Comparison of ENCODE assay signal across 16 cellular contexts in genomic region chr14:63777024-63777423, GRCh38. TPM values are rescaled to one million over a fixed set of nuclear protein-coding genes. Genes with fewer than 3 reads are reported as not detected.
DNase-seq lines count a peak whose midpoint lies in the region; ATAC-seq and TF ChIP-seq lines count a peak whose summit lies in the region.
"Had no signal": no experiment of that assay in that cellular context is flagged by ENCODE, and none has a peak within 500 bp of the region (broad histone marks: within the 10 kb centered on the region; RNA-seq: fewer than 3 reads in every experiment).

No MANE protein-coding gene starts in this region.

- no peak overlapping the region for H3K4me3 ChIP-seq in PC-9
- no peak overlapping the region for H3K4me3 ChIP-seq in transverse colon
- H3K4me3 ChIP-seq in aorta (ENCODE audit: low read length in 2 of 2), result no peak overlapping the region
- H3K4me3 ChIP-seq: right lobe of liver, tibial artery had no signal

- peaks cover 17% of the 10 kb centered on the region for H3K4me1 Mint-ChIP-seq in mesothelial cell of epicardium

- H3K27me3 ChIP-seq in PC-9 (ENCODE audit: insufficient read depth, low read depth), result no peaks in the 10 kb centered on the region
- H3K27me3 ChIP-seq in transverse colon, result no peaks in the 10 kb centered on the region
- H3K27me3 ChIP-seq in aorta (ENCODE audit: control insufficient read depth in 1 of 2, insufficient read depth in 2 of 2, low read length in 1 of 2), result no peaks in the 10 kb centered on the region
- H3K27me3 ChIP-seq: right lobe of liver, tibial artery had no signal

- H4K20me1 ChIP-seq in PC-9 (ENCODE audit: insufficient read depth), result no peaks in the 10 kb centered on the region

- H3K9me3 Mint-ChIP-seq in mesothelial cell of epicardium, result no peaks in the 10 kb centered on the region
- H3K9me3 Mint-ChIP-seq: CD4-positive, alpha-beta T cell had no signal

- H3K4me1 ChIP-seq in PC-9 (replicated peaks; ENCODE audit: insufficient read depth) (peaks cover 24% of the 10 kb centered on the region), transverse colon (no peaks in the 10 kb centered on the region), aorta (ENCODE audit: control insufficient read depth in 1 of 2, insufficient read depth in 2 of 2, low read length in 2 of 2) (no peaks in the 10 kb centered on the region)
- H3K4me1 ChIP-seq: right lobe of liver, tibial artery had no signal

- in situ Hi-C loops in transverse colon (cut with MboI; ENCODE audit: low pct_ligation_motif_present in 1 of 4, low pct_unique_long_range_greater_than_20kb in 1 of 4, low sequenced_read_pairs in 3 of 4), result loop anchor here (10.0 to 25.0 kb wide), 3 partner anchors 142 to 535 kb away; no protein-coding TSS in a partner anchor

- peaks cover 16% of the 10 kb centered on the region for H3F3A ChIP-seq in PC-9 (ENCODE audit: insufficient read depth, low read depth)

- H3K4me3 Mint-ChIP-seq in mesothelial cell of epicardium, result no peak overlapping the region
- H3K4me3 Mint-ChIP-seq: CD4-positive, alpha-beta T cell had no signal

- no peak for TF ChIP-seq CTCF in PC-9 (conservative IDR thresholded peaks at IDR 0.05)
- TF ChIP-seq CTCF in mesothelial cell of epicardium (IDR thresholded peaks at IDR 0.05; ENCODE audit: unreplicated experiment), result no peak
- TF ChIP-seq CTCF in transverse colon (IDR thresholded peaks at IDR 0.05), result no peak

- H3K9me3 ChIP-seq in PC-9 (ENCODE audit: insufficient read depth, low read depth), result no peaks in the 10 kb centered on the region
- no peaks in the 10 kb centered on the region for H3K9me3 ChIP-seq in transverse colon
- no peaks in the 10 kb centered on the region for H3K9me3 ChIP-seq in aorta (ENCODE audit: control insufficient read depth, low read length)
- H3K9me3 ChIP-seq: right lobe of liver, tibial artery had no signal

- no TSS peak for BruUV-seq in PC-9 (replicated peaks; lab: Mats Ljungman, UMichigan)

- no peak for ATAC-seq in aorta (ENCODE audit: low FRiP score)

- no peak for TF ChIP-seq EP300 in transverse colon (IDR thresholded peaks at IDR 0.05; ENCODE audit: low read depth)

- H3K9me2 ChIP-seq in PC-9 (ENCODE audit: insufficient read depth), result no peaks in the 10 kb centered on the region

- H3K36me3 ChIP-seq in PC-9 (ENCODE audit: low read depth) (no peaks in the 10 kb centered on the region), transverse colon (no peaks in the 10 kb centered on the region), aorta (ENCODE audit: control insufficient read depth in 1 of 2, insufficient read depth in 2 of 2, low read length in 1 of 2) (no peaks in the 10 kb centered on the region)
- H3K36me3 ChIP-seq: right lobe of liver, tibial artery had no signal

- TF ChIP-seq POLR2A in transverse colon (IDR thresholded peaks at IDR 0.05), result no peak

- CTCF ChIA-PET in PC-9 (lab: Charles Lee), result no interaction called here

- no peak overlapping the region for H2AFZ ChIP-seq in PC-9

- no peaks in the 10 kb centered on the region for H3K27me3 Mint-ChIP-seq in mesothelial cell of epicardium (ENCODE audit: low read depth)
- H3K27me3 Mint-ChIP-seq: CD4-positive, alpha-beta T cell had no signal

- DNase-seq in COLO829 (ENCODE audit: low spot score), result peak; percentile 74
- DNase-seq in PC-9, result peak in 1 of 2 experiments; percentile 78
- no peak for DNase-seq in epithelial cell of prostate (ENCODE audit: low read depth, low spot score)
- no peak for DNase-seq in mesothelial cell of epicardium (ENCODE audit: low spot score in 2 of 2, unreplicated experiment in 2 of 2)
- DNase-seq in transverse colon, result no peak
- DNase-seq in NCI-H1694 treated with DMSO at 0.1 percent for 48 hours (lab: John Stamatoyannopoulos, UW), result no peak
- no peak for DNase-seq in mesenteric fat pad (ENCODE audit: low spot score)
- no peak for DNase-seq in aorta
- DNase-seq: activated CD8-positive, alpha-beta memory T cell treated with anti-CD3 and anti-CD28 coated beads, Interleukin-2, amount 50 U/mL, for 48 hours; anterior cingulate cortex; CD4-positive, alpha-beta T cell; Kasumi-1; NCI-H2171 treated with DMSO at 0.1 percent for 48 hours; right lobe of liver; tibial artery had no signal

- H3K4me2 ChIP-seq in PC-9, result peak overlapping the region; percentile 5; the same call in 1 of the 2 replicates

- H3K27ac ChIP-seq in PC-9 (peak overlapping the region; percentile 46), epithelial cell of prostate (peak overlapping the region; percentile 29), transverse colon (no peak overlapping the region), aorta (ENCODE audit: low read depth in 1 of 2, low read length in 2 of 2) (no peak overlapping the region)
- H3K27ac ChIP-seq: right lobe of liver, tibial artery, VCaP had no signal

- no peaks in the 10 kb centered on the region for H3K36me3 Mint-ChIP-seq in mesothelial cell of epicardium

- intact Hi-C loops in PC-9 (cut with micrococcal nuclease; ENCODE audit: unreplicated experiment), result no loop called here
- intact Hi-C loops in transverse colon (cut with DNase I; ENCODE audit: low total_unique reads), result no loop called here
- intact Hi-C loops in aorta (cut with DNase I), result no loop called here

- POLR2A ChIA-PET in PC-9 (lab: Charles Lee; ENCODE audit: unreplicated experiment), result interaction anchor here (0.5 kb wide), 1 partner anchor 446 kb away, joined by 3 read pairs; no protein-coding TSS in a partner anchor

- H3K27ac Mint-ChIP-seq in mesothelial cell of epicardium, result peak overlapping the region; percentile 90
- H3K27ac Mint-ChIP-seq: CD4-positive, alpha-beta T cell had no signal

- H3K79me2 ChIP-seq in PC-9 (ENCODE audit: low read depth), result no peaks in the 10 kb centered on the region

RNA-seq across cellular contexts. Expression of gene SGPP1, which starts 49.2 kb away (rescaled TPM):
- 20.6 and 26.7 TPM in 2 replicates for total RNA-seq in PC-9 (2021)
- 14.6 to 15.8 TPM (median 15.5 TPM) in 3 replicates for total RNA-seq in mesothelial cell of epicardium
- 10 to 100 TPM in 3 of 4 donors, 1 to 10 TPM in 1; 7.6 to 23.9 (median 20.1) TPM for total RNA-seq in transverse colon
- 20.2 TPM for total RNA-seq in mesenteric fat pad
- total RNA-seq in aorta, result 10 to 100 TPM; 14.4 to 17.5 TPM
- polyA plus RNA-seq in aorta, result 10 to 100 TPM in 1 of 2 donors, 1 to 10 TPM in 1; 6.1 to 10.5 TPM

Comparison
In these comparisons a context has a peak if more than half of its experiments do, and no peak if none do; other contexts are left out.
1. H3K27ac ChIP-seq: peak in PC-9 (single experiment) and epithelial cell of prostate (single experiment); none in transverse colon (0 of 4) and aorta (0 of 2).